Comparison of ENCODE assay signal across 8 cellular contexts in the genomic region with DNA sequence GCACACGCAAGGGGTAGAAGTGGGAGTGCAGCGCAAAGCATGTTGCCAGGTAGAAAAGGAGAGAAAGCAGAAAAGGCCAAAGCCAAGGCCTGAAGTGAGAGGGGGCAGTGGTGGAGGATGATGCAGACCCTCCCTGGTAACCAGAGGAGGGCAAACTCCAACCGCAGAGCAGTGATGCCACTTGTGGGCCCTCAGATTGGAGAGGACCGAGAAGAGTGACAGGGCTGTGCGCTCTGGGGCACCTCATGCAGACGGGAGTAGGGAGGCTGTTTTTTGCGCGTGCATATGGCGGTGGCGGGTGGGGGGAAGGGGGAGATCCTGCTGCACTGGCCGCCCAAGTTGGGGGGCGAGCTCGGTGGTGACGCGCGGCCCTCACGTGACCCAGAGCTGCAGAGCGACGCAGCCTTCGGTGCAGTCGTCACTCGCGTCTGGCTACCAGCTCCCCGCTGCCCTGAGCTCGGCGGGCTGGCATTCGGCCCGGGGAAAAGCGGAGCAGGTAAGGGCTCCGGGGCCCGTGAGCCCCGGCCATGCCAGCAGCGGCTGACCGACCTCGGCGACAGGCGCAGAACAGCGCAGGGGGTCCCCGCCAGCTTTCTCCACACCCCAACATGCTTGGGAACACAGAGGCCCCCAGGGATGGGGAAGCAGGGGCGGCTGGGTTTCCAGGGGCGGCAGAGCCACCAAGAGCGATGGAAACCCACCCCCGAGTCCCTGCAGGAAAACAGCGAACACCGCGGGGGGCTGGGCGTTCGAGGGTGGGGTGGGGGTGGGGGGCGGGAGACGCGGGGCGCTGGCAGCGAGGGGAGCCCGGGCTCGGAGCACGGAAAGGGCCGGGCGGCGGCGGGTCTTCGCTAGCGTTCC. TPM values are rescaled to one million over a fixed set of nuclear protein-coding genes. Genes with fewer than 3 reads are reported as not detected.
DNase-seq lines count a peak whose midpoint lies in the region; ATAC-seq and TF ChIP-seq lines count a peak whose summit lies in the region.

A gene (plus strand): TSS at position 421 of the 861 bp plus-strand sequence. CDS start 984 bp downstream, outside the sequence.

- ATAC-seq in HG03045 (IDR thresholded peaks at IDR 0.05; ENCODE audit: unreplicated experiment), result no peak

- DNase-seq in DMS79 (lab: John Stamatoyannopoulos, UW) (peak; percentile 94), NCI-H128 (lab: John Stamatoyannopoulos, UW; ENCODE audit: unreplicated experiment) (peak; percentile 51), choroid plexus epithelial cell (ENCODE audit: low read depth) (peak; percentile 60), immature natural killer cell (peak; percentile 2 to 13 (median 12)), skeletal muscle cell (ENCODE audit: low read depth) (no peak), SIG-M5 treated with dmso at 0.1 percent for 504 hours (lab: John Stamatoyannopoulos, UW; ENCODE audit: unreplicated experiment) (no peak)

- H3K4me1 Mint-ChIP-seq in immature natural killer cell, result peaks cover 5 to 6% of the 10 kb centered on the region in 2 donors

- no peaks in the 10 kb centered on the region for H3K36me3 Mint-ChIP-seq in immature natural killer cell

- peaks cover 0 to 6% (median 2%) of the 10 kb centered on the region in 3 donors for H3K27me3 Mint-ChIP-seq in immature natural killer cell (ENCODE audit: low read depth in 3 of 3)

- TF ChIP-seq CTCF in VCaP (conservative IDR thresholded peaks at IDR 0.05) (no peak), choroid plexus epithelial cell (conservative IDR thresholded peaks at IDR 0.05; ENCODE audit: low read depth, low read length) (no peak)

- no peaks in the 10 kb centered on the region for H3K9me3 Mint-ChIP-seq in immature natural killer cell

- peak within 1 kb of the TSS; percentile 67 to 76 (median 69) for H3K4me3 Mint-ChIP-seq in immature natural killer cell

- no peak within 1 kb of the TSS for H3K27ac Mint-ChIP-seq in immature natural killer cell

- peak within 1 kb of the TSS; percentile 59 for H3K27ac ChIP-seq in VCaP

- H3K4me3 ChIP-seq in choroid plexus epithelial cell (ENCODE audit: low read depth, low read length) (peak within 1 kb of the TSS; percentile 72), skeletal muscle cell (ENCODE audit: low read depth, low read length) (peak within 1 kb of the TSS; percentile 67)

RNA-seq across cellular contexts. Expression of the gene that starts here (rescaled TPM):
- 1 to 10 TPM; 8.1 to 9.8 (median 9.7) TPM for polyA plus RNA-seq in immature natural killer cell

Comparison
In these comparisons a context has a peak if more than half of its experiments do, and no peak if none do; other contexts are left out.
1. DNase-seq: peak in DMS79 (single experiment), NCI-H128 (single experiment), choroid plexus epithelial cell (single experiment) and immature natural killer cell (3 of 3); none in skeletal muscle cell (single experiment) and SIG-M5 treated with dmso at 0.1 percent for 504 hours (single experiment).